11 cellular contexts compared by ENCODE assay signal in genomic region chr17:72456026-72456569, GRCh38.
A peak's percentile ranks its signal among the peaks of the same experiment; 100 is the strongest.
DNase-seq lines count a peak whose midpoint lies in the region; ATAC-seq and TF ChIP-seq lines count a peak whose summit lies in the region.
"Had no signal": no experiment of that assay in that cellular context is flagged by ENCODE, and none has a peak within 500 bp of the region (broad histone marks: within the 10 kb centered on the region; RNA-seq: fewer than 3 reads in every experiment).

No MANE protein-coding gene starts in this region.

- TF ChIP-seq CTCF in fibroblast of villous mesenchyme (IDR thresholded peaks at IDR 0.05; ENCODE audit: insufficient read depth, low read depth, low read length) (no peak), retinal pigment epithelial cell (conservative IDR thresholded peaks at IDR 0.05; ENCODE audit: low read depth, low read length) (no peak), psoas muscle (IDR thresholded peaks at IDR 0.05) (no peak)

- H3K36me3 ChIP-seq in SJSA1 (no peaks in the 10 kb centered on the region), psoas muscle (ENCODE audit: insufficient read depth in 1 of 2, low read depth in 1 of 2) (no peaks in the 10 kb centered on the region)

- intact Hi-C loops in psoas muscle (cut with DNase I): no loop called here

- no peaks in the 10 kb centered on the region for H3K9me3 ChIP-seq in SJSA1 (replicated peaks)
- no peaks in the 10 kb centered on the region for H3K9me3 ChIP-seq in psoas muscle

- WGBS in psoas muscle, 3 donors: 63 to 78% (median 63%) methylated on average over 6 of the region's 6 CpGs

- no peak for ATAC-seq in psoas muscle
- no peak for ATAC-seq in HG03159 (IDR thresholded peaks at IDR 0.05; ENCODE audit: unreplicated experiment)
- ATAC-seq: activated CD8-positive, alpha-beta T cell treated with anti-CD3 and anti-CD28 coated beads, Interleukin-2, amount 10 ng/mL, durations not matched to agents 7 days and 5 days had no signal

- H3K4me3 ChIP-seq in SJSA1 (no peak overlapping the region), fibroblast of villous mesenchyme (ENCODE audit: low read depth, low read length) (no peak overlapping the region), retinal pigment epithelial cell (ENCODE audit: low read length) (no peak overlapping the region), psoas muscle (no peak overlapping the region)

- peak; percentile 55 for DNase-seq in GM03348 (ENCODE audit: low spot score)
- peak in 1 of 2 experiments; percentile 62 for DNase-seq in SJSA1 (ENCODE audit: low read depth in 1 of 2, low spot score in 2 of 2)
- DNase-seq in fibroblast of villous mesenchyme (ENCODE audit: low read depth): peak; percentile 45
- DNase-seq in retinal pigment epithelial cell (ENCODE audit: low read depth): peak; percentile 61
- DNase-seq in psoas muscle: no peak
- DNase-seq in NCI-H748 treated with DMSO at 0.1 percent for 48 hours (lab: John Stamatoyannopoulos, UW): no peak
- DNase-seq in NCI-H146 (lab: John Stamatoyannopoulos, UW): no peak
- DNase-seq: activated CD8-positive, alpha-beta T cell treated with anti-CD3 and anti-CD28 coated beads, Interleukin-2, amount 10 ng/mL, durations not matched to agents 7 days and 5 days; NCI-H82; T-helper 1 cell had no signal

- H3K27ac ChIP-seq in SJSA1 (peak overlapping the region; percentile 53), psoas muscle (no peak overlapping the region)

- peaks cover 13% of the 10 kb centered on the region for H3K4me1 ChIP-seq in SJSA1 (replicated peaks)
- no peaks in the 10 kb centered on the region for H3K4me1 ChIP-seq in psoas muscle

- no peaks in the 10 kb centered on the region for H3K27me3 ChIP-seq in SJSA1 (replicated peaks)
- H3K27me3 ChIP-seq in psoas muscle (ENCODE audit: insufficient read depth in 3 of 3, low read length in 2 of 3): peaks cover 0 to 2% (median 0%) of the 10 kb centered on the region in 3 donors

Comparison
In these comparisons a context has a peak if more than half of its experiments do, and no peak if none do; other contexts are left out.
1. DNase-seq: peak in GM03348 (single experiment), fibroblast of villous mesenchyme (single experiment) and retinal pigment epithelial cell (single experiment); none in psoas muscle (0 of 2), NCI-H748 treated with DMSO at 0.1 percent for 48 hours (single experiment) and NCI-H146 (single experiment).